ENCODE assay signal across 30 cellular contexts in the genomic region with DNA sequence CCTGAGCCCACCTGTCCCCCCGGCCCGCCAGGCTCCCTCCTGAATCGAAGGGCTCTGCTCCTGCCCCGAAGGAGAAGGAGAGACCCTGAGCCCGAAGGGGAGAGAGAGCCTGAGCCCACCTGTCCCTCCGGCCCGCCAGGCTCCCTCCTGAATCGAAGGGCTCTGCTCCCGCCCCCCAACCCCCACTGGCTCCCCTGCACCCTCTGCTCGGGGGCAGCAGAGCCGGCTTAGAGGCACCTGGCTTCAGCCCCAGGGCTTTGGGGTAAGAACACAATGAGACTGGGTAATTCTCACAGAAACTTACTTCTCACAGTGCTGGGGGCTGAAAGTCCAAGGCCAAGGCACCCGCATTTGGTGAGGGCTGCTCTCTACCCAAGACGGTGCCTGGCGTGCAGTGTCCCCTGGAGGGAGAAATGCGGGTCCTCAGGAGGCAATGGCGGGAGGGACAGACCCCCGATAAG. TPM values are rescaled to one million over a fixed set of nuclear protein-coding genes. Genes with fewer than 3 reads are reported as not detected.
DNase-seq lines count a peak whose midpoint lies in the region; ATAC-seq, FAIRE-seq and TF ChIP-seq lines count a peak whose summit lies in the region.
"Had no signal": no experiment of that assay in that cellular context is flagged by ENCODE, and none has a peak within 500 bp of the region (broad histone marks: within the 10 kb centered on the region; RNA-seq: fewer than 3 reads in every experiment).

No MANE protein-coding gene starts in this region.

- peaks cover 8% of the 10 kb centered on the region for H3K27me3 Mint-ChIP-seq in activated T-cell treated with anti-CD3 and anti-CD28 coated beads, Interleukin-2, amount 50 U/mL, for 4 hours (ENCODE audit: low read depth)

- H4K91ac ChIP-seq in H1 (replicated peaks; ENCODE audit: insufficient read length, low read length), result no peak overlapping the region
- no peak overlapping the region for H4K91ac ChIP-seq in neuronal stem cell (ENCODE audit: low read depth, low read length, poor library complexity)

- peaks cover 0 to 4% of the 10 kb centered on the region in 2 experiments for H4K20me1 ChIP-seq in H1 (replicated peaks in 1 of 2; ENCODE audit: control insufficient read depth in 1 of 2, insufficient read depth in 2 of 2, low read length in 2 of 2)

- H3K79me1 ChIP-seq in H1 (ENCODE audit: low read depth, low read length) (no peaks in the 10 kb centered on the region), neuronal stem cell (ENCODE audit: low read depth, low read length) (peaks cover 5% of the 10 kb centered on the region)

- H3K4me3 ChIP-seq in HEK293 (ENCODE audit: low read depth, low read length) (no peak overlapping the region), H1 (ENCODE audit: extremely low read depth in 1 of 4, insufficient read depth in 2 of 4, low read depth in 3 of 4, low read length in 4 of 4) (peak overlapping the region; percentile 28 to 58 (median 44); a peak in 7 of 8 replicates), neuronal stem cell (ENCODE audit: low read length in 2 of 2) (no peak overlapping the region), lower leg skin (ENCODE audit: low read depth, poor library complexity, severe bottlenecking) (no peak overlapping the region)
- H3K4me3 ChIP-seq: heart left ventricle, left ventricle myocardium inferior, MG63, ovary, testis had no signal

- no peak overlapping the region for H2BK5ac ChIP-seq in H1 (ENCODE audit: low read depth, low read length)
- H2BK5ac ChIP-seq in neuronal stem cell (ENCODE audit: low read length), result peak overlapping the region; percentile 6

- H2BK20ac ChIP-seq in H1 (ENCODE audit: low read length), result no peak overlapping the region

- no peak overlapping the region for H3K56ac ChIP-seq in H1 (replicated peaks; ENCODE audit: insufficient read length, low read depth, low read length)

- intact Hi-C loops in lower leg skin (cut with DNase I; ENCODE audit: low total_unique reads), result no loop called here

- H3K23ac ChIP-seq in H1 (ENCODE audit: insufficient read length) (no peak overlapping the region), neuronal stem cell (ENCODE audit: low read depth, low read length, poor library complexity) (no peak overlapping the region)

- no peak overlapping the region for H4K5ac ChIP-seq in H1 (ENCODE audit: insufficient read length, low read depth, low read length)

- H3K36me3 ChIP-seq in HEK293 (ENCODE audit: control insufficient read depth in 2 of 2, insufficient read depth in 1 of 2, low read length in 2 of 2) (no peaks in the 10 kb centered on the region), H1 (ENCODE audit: control insufficient read depth in 2 of 4, insufficient read depth in 4 of 4, low read length in 3 of 4) (no peaks in the 10 kb centered on the region; a peak in 3 of 8 replicates), neuronal stem cell (replicated peaks in 1 of 2; ENCODE audit: control insufficient read depth in 2 of 2, insufficient read depth in 2 of 2, low read length in 2 of 2) (no peaks in the 10 kb centered on the region)
- H3K36me3 ChIP-seq: heart left ventricle, left ventricle myocardium inferior, MG63, ovary had no signal

- H2AK5ac ChIP-seq in H1 (ENCODE audit: low read depth, low read length) (no peak overlapping the region; the same call in 1 of the 2 replicates), neuronal stem cell (ENCODE audit: low read depth, low read length) (peak overlapping the region; percentile 24)

- WGBS in H1 (ENCODE audit: extremely low coverage in 1 of 2, insufficient coverage in 1 of 2, insufficient read length in 1 of 2, insufficient replicate concordance in 2 of 2, low coverage in 1 of 2, low lambda C conversion rate in 2 of 2, missing lambda C conversion rate in 1 of 2), 2 experiments, result 21% methylated on average over 8 of the region's 17 CpGs; no CpG with 5 or more reads in 1 of the 2 experiments
- WGBS in neuronal stem cell (ENCODE audit: extremely low coverage in 2 of 2, insufficient read length in 2 of 2, insufficient replicate concordance in 1 of 2), 2 donors, result no CpG with 5 or more reads among the region's 17 CpGs
- 63 to 77% methylated on average over 14 to 17 of the region's 17 CpGs for WGBS in lower leg skin, 2 donors

- H2BK15ac ChIP-seq in H1 (ENCODE audit: low read length) (no peak overlapping the region), neuronal stem cell (ENCODE audit: low read length) (peak overlapping the region; percentile 54)

- H3K4ac ChIP-seq in H1 (replicated peaks; ENCODE audit: insufficient read length, low read depth, low read length) (no peak overlapping the region), neuronal stem cell (ENCODE audit: low read length) (no peak overlapping the region)

- TF ChIP-seq CTCF in HEK293 (tag by site-specific recombination; IDR thresholded peaks at IDR 0.05) (no peak), H1 (IDR thresholded peaks at IDR 0.05; ENCODE audit: control extremely low read depth in 1 of 3, insufficient read depth in 1 of 3, low read depth in 1 of 3, low read length in 3 of 3) (no peak), lower leg skin (IDR thresholded peaks at IDR 0.05) (no peak)

- no peak overlapping the region for H3K14ac ChIP-seq in H1 (ENCODE audit: insufficient read length)
- no peak overlapping the region for H3K14ac ChIP-seq in neuronal stem cell (ENCODE audit: low read length)

- H3K4me1 Mint-ChIP-seq in activated T-cell treated with anti-CD3 and anti-CD28 coated beads, Interleukin-2, amount 50 U/mL, for 4 hours (ENCODE audit: low read depth), result peaks cover 43% of the 10 kb centered on the region

- no peak for ATAC-seq in activated T-cell treated with anti-CD3 and anti-CD28 coated beads, Interleukin-2, amount 50 U/mL, for 4 hours
- ATAC-seq in GM21737 (IDR thresholded peaks at IDR 0.05; ENCODE audit: unreplicated experiment), result no peak
- ATAC-seq: natural killer cell treated with Interleukin-12 subunit alpha and Interleukin-12 subunit beta and Interleukin-15 and Interleukin-18, amount 100 ng/mL, for 72 hours had no signal

- H3K4me1 ChIP-seq in HEK293 (ENCODE audit: control insufficient read depth, insufficient read depth, low read length) (no peaks in the 10 kb centered on the region; the same call in 1 of the 2 replicates), H1 (replicated peaks in 1 of 4; ENCODE audit: control insufficient read depth in 3 of 4, insufficient read depth in 4 of 4, low read length in 3 of 4) (peaks cover 0 to 26% (median 11%) of the 10 kb centered on the region in 4 experiments; a peak in 5 of 7 replicates), neuronal stem cell (ENCODE audit: control insufficient read depth in 2 of 2, insufficient read depth in 1 of 2, low read depth in 1 of 2, low read length in 2 of 2) (peaks cover 4 to 21% of the 10 kb centered on the region in 2 donors)
- H3K4me1 ChIP-seq: left ventricle myocardium inferior had no signal

- H3K9me3 ChIP-seq in HEK293 (ENCODE audit: control insufficient read depth, insufficient read depth, low read depth, low read length) (no peaks in the 10 kb centered on the region), H1 (ENCODE audit: insufficient read depth in 2 of 2, low read depth in 1 of 2, low read length in 1 of 2) (peaks cover 7 to 38% of the 10 kb centered on the region in 2 experiments; a peak in 2 of 4 replicates), neuronal stem cell (replicated peaks in 1 of 2; ENCODE audit: control insufficient read depth in 2 of 2, insufficient read depth in 1 of 2, low read depth in 1 of 2, low read length in 2 of 2) (peaks cover 8 to 10% of the 10 kb centered on the region in 2 donors)
- H3K9me3 ChIP-seq: heart left ventricle, left ventricle myocardium inferior, MG63, ovary, testis had no signal

- peak overlapping the region; percentile 26 for H3K4me3 Mint-ChIP-seq in activated T-cell treated with anti-CD3 and anti-CD28 coated beads, Interleukin-2, amount 50 U/mL, for 4 hours
- H3K4me3 Mint-ChIP-seq: activated CD8-positive, alpha-beta memory T cell treated with anti-CD3 and anti-CD28 coated beads, Interleukin-2, amount 10 ng/mL, durations not matched to agents 7 days and 5 days; mesothelial cell of epicardium; natural killer cell treated with Interleukin-12 subunit alpha and Interleukin-12 subunit beta and Interleukin-15 and Interleukin-18, amount 100 ng/mL, for 72 hours had no signal

- H3K27me3 ChIP-seq in H1 (replicated peaks in 1 of 4; ENCODE audit: control insufficient read depth in 3 of 4, extremely low read depth in 1 of 4, insufficient read depth in 3 of 4, low read length in 3 of 4), result peaks cover 8 to 55% (median 41%) of the 10 kb centered on the region in 4 experiments; a peak in 6 of 7 replicates
- H3K27me3 ChIP-seq in neuronal stem cell (ENCODE audit: control insufficient read depth in 3 of 3, insufficient read depth in 3 of 3, low read depth in 1 of 3, low read length in 3 of 3), result peaks cover 0 to 81% (median 0%) of the 10 kb centered on the region in 3 experiments
- H3K27me3 ChIP-seq: ovary, testis had no signal

- H4K8ac ChIP-seq in H1 (ENCODE audit: extremely low read depth, insufficient read depth, low read length) (no peak overlapping the region), neuronal stem cell (ENCODE audit: low read depth, low read length) (no peak overlapping the region)

- no peak overlapping the region for H2BK12ac ChIP-seq in H1 (ENCODE audit: low read depth, low read length)
- H2BK12ac ChIP-seq in neuronal stem cell (ENCODE audit: low read length), result no peak overlapping the region

- H3K23me2 ChIP-seq in H1 (ENCODE audit: low read depth, low read length), result no peaks in the 10 kb centered on the region

- H3K9ac ChIP-seq in H1 (replicated peaks in 1 of 4; ENCODE audit: extremely low read depth in 1 of 4, low read depth in 3 of 4, low read length in 3 of 4) (no peak overlapping the region), neuronal stem cell (ENCODE audit: low read depth, low read length, poor library complexity) (no peak overlapping the region)

- H3K27ac ChIP-seq in HEK293 (ENCODE audit: extremely low read depth, low read depth, low read length), result no peak overlapping the region
- H3K27ac ChIP-seq in H1 (ENCODE audit: low read depth, low read length), result no peak overlapping the region
- H3K27ac ChIP-seq in neuronal stem cell (replicated peaks; ENCODE audit: low read length), result no peak overlapping the region
- H3K27ac ChIP-seq: heart left ventricle, left ventricle myocardium inferior, ovary, testis had no signal

- no peak for TF ChIP-seq EP300 in H1 (IDR thresholded peaks at IDR 0.05; ENCODE audit: borderline replicate concordance in 1 of 2, low read depth in 2 of 2, low read length in 2 of 2)

- CTCF ChIA-PET in HEK293 (lab: Yijun Ruan, JAX) (no interaction called here), H1 (lab: Charles Lee; ENCODE audit: partially characterized antibody) (no interaction called here)

- H3K9me3 Mint-ChIP-seq in activated T-cell treated with anti-CD3 and anti-CD28 coated beads, Interleukin-2, amount 50 U/mL, for 4 hours, result no peaks in the 10 kb centered on the region
- H3K9me3 Mint-ChIP-seq: activated T-helper 1 cell treated with anti-CD3 and anti-CD28 coated beads, Interleukin-12 subunit alpha, Interleukin-12 subunit beta, Interleukin-2, Interleukin-4 antibody, amounts not matched to agents 30 ng/mL and 10 ng/mL and 1 ng/mL, durations not matched to agents 14 hours and 24 hours and 36 hours; mesothelial cell of epicardium; natural killer cell treated with Interleukin-12 subunit alpha and Interleukin-12 subunit beta and Interleukin-15 and Interleukin-18, amount 100 ng/mL, for 72 hours had no signal

- H2BK120ac ChIP-seq in H1 (replicated peaks; ENCODE audit: low read depth, low read length), result no peak overlapping the region
- H2BK120ac ChIP-seq in neuronal stem cell (ENCODE audit: low read depth, low read length), result no peak overlapping the region

- TF ChIP-seq POLR2A in H1 (IDR thresholded peaks at IDR 0.05; ENCODE audit: control extremely low read depth in 1 of 2, low read depth in 2 of 2, low read length in 2 of 2) (no peak), lower leg skin (IDR thresholded peaks at IDR 0.05) (no peak)

- peak overlapping the region; percentile 78; the same call in 1 of the 2 replicates for H3K18ac ChIP-seq in H1 (ENCODE audit: extremely low read depth, low read length)
- H3K18ac ChIP-seq in neuronal stem cell (ENCODE audit: low read length), result peak overlapping the region; percentile 62

- H3K4me2 ChIP-seq in H1 (ENCODE audit: insufficient read depth in 1 of 2, low read depth in 2 of 2, low read length in 2 of 2) (peak overlapping the region; percentile 62 to 77), neuronal stem cell (ENCODE audit: insufficient read depth, low read length, poor library complexity, severe bottlenecking) (peak overlapping the region; percentile 29)

- no peak overlapping the region for H2AFZ ChIP-seq in H1 (ENCODE audit: low read length)
- no peak overlapping the region for H2AFZ ChIP-seq in neuronal stem cell (ENCODE audit: low read length)

- H3K79me2 ChIP-seq in H1 (ENCODE audit: control insufficient read depth in 1 of 2, insufficient read depth in 2 of 2, low read length in 2 of 2), result no peaks in the 10 kb centered on the region

- no peak for DNase-seq in activated T-cell treated with anti-CD3 and anti-CD28 coated beads, Interleukin-2, amount 50 U/mL, for 4 hours
- no peak for DNase-seq in activated T-cell treated with anti-CD3 and anti-CD28 coated beads for 4 hours
- no peak for DNase-seq in H1 (ENCODE audit: low read depth in 1 of 2, low spot score in 2 of 2)
- DNase-seq in neuronal stem cell (ENCODE audit: low spot score), result no peak
- no peak for DNase-seq in stimulated activated CD8-positive, alpha-beta memory T cell treated with anti-CD3 and anti-CD28 coated beads, Interleukin-4, amount 100 ng/mL, for 48 hours
- DNase-seq in lower leg skin (ENCODE audit: low spot score in 2 of 2), result no peak
- DNase-seq: ACHN; activated CD4-positive, alpha-beta T cell treated with anti-CD3 and anti-CD28 coated beads for 1 hour; activated CD8-positive, alpha-beta memory T cell treated with anti-CD3 and anti-CD28 coated beads, Interleukin-2, amount 10 ng/mL, durations not matched to agents 7 days and 5 days; C1 segment of cervical spinal cord; Calu3; cerebellar nuclear complex; erythroblast; HCEC 1CT; heart left ventricle; left ventricle myocardium inferior; MG63; NCI-H1417 treated with DMSO at 0.1 percent for 48 hours; NCI-H2107; NCI-H446 treated with DMSO at 0.1 percent for 48 hours; ovary; stimulated activated CD4-positive, alpha-beta T cell treated with anti-CD3 and anti-CD28 coated beads, Interleukin-2, amount 100 ng/mL, for 48 hours; testis had no signal

- no peak for FAIRE-seq in H1 (lab: Jason Lieb, UNC)
- FAIRE-seq: GM12891, TTC549 had no signal

- H3K36me3 Mint-ChIP-seq in activated T-cell treated with anti-CD3 and anti-CD28 coated beads, Interleukin-2, amount 50 U/mL, for 4 hours (ENCODE audit: insufficient read depth), result no peaks in the 10 kb centered on the region
- H3K36me3 Mint-ChIP-seq: activated CD8-positive, alpha-beta memory T cell treated with anti-CD3 and anti-CD28 coated beads, Interleukin-2, amount 10 ng/mL, durations not matched to agents 7 days and 5 days; mesothelial cell of epicardium; natural killer cell treated with Interleukin-12 subunit alpha and Interleukin-12 subunit beta and Interleukin-15 and Interleukin-18, amount 100 ng/mL, for 72 hours had no signal

- no peak for TF ChIP-seq RAD21 in H1 (IDR thresholded peaks at IDR 0.05 in 1 of 2, conservative IDR thresholded peaks at IDR 0.05 in 1 of 2; ENCODE audit: low read depth in 2 of 2, low read length in 2 of 2)

- POLR2A ChIA-PET in HEK293 (lab: Yijun Ruan, JAX) (no interaction called here), H1 (lab: Charles Lee; ENCODE audit: partially characterized antibody) (no interaction called here)

RNA-seq across cellular contexts. Expression of a gene that starts 53.1 kb away (rescaled TPM):
- 100 to 1,000 TPM in 2 of 3 donors, 10 to 100 TPM in 1; 95.8 to 112 (median 104) TPM for total RNA-seq in activated T-cell treated with anti-CD3 and anti-CD28 coated beads, Interleukin-2, amount 50 U/mL, for 4 hours
- total RNA-seq in H1 (2021; fragmentation: NEBNext Ultra II Directional; extraction: Animal tissue kit (Norgen Biotek cat#: 25700)), result 109 and 123 TPM in 2 replicates
- polyA plus RNA-seq in H1 (2011; rRNA removed), result 18.4 and 78.9 TPM in 2 replicates
- 13.8 TPM for polyA plus RNA-seq in H1 (2011; cell fraction: cytosol; rRNA removed)
- polyA plus RNA-seq in H1 (2011; cell fraction: nucleus; rRNA removed), result 51.7 TPM
- polyA plus RNA-seq in H1 (2012, experiment 1 of 2), result 70.6 to 100 TPM (median 74.4 TPM) in 4 replicates
- 111 TPM for polyA plus RNA-seq in H1 (2012, experiment 2 of 2)
- 79.0 TPM for polyA plus RNA-seq in H1 (2013, experiment 1 of 2)
- polyA plus RNA-seq in H1 (2013, experiment 2 of 2), result 73.0 TPM
- polyA minus RNA-seq in H1 (2011; rRNA and poly(A)+ RNA removed), result 1.7 and 39.3 TPM in 2 replicates
- 52.3 TPM for polyA minus RNA-seq in H1 (2011; cell fraction: cytosol; rRNA and poly(A)+ RNA removed)
- 28.5 TPM for polyA minus RNA-seq in H1 (2011; cell fraction: nucleus; rRNA and poly(A)+ RNA removed)
- polyA plus RNA-seq in neuronal stem cell (2013, experiment 1 of 2), result 61.7 TPM
- 70.1 TPM for polyA plus RNA-seq in neuronal stem cell (2013, experiment 2 of 2)
- 100 to 1,000 TPM in 1 of 4 donors, 10 to 100 TPM in 3; 15.5 to 250 (median 19.6) TPM for total RNA-seq in lower leg skin

Comparison
In these comparisons a context has a peak if more than half of its experiments do, and no peak if none do; other contexts are left out.
1. H3K4me3 ChIP-seq: peak in H1 (4 of 4); none in HEK293 (single experiment), neuronal stem cell (0 of 2) and lower leg skin (single experiment).